25 cellular contexts compared by ENCODE assay signal in genomic region chr11:124812876-124813275, GRCh38. TPM values are rescaled to one million over a fixed set of nuclear protein-coding genes. Genes with fewer than 3 reads are reported as not detected.
DNase-seq lines count a peak whose midpoint lies in the region; ATAC-seq, FAIRE-seq and TF ChIP-seq lines count a peak whose summit lies in the region.
"Had no signal": no experiment of that assay in that cellular context is flagged by ENCODE, and none has a peak within 500 bp of the region (broad histone marks: within the 10 kb centered on the region; RNA-seq: fewer than 3 reads in every experiment).

No MANE protein-coding gene starts in this region.

- H3K27ac ChIP-seq in KMS-11 (no peak overlapping the region; the same call in 1 of the 2 replicates), SK-N-SH (ENCODE audit: low read depth in 2 of 2, low read length in 1 of 2) (no peak overlapping the region), osteoblast (ENCODE audit: low read depth, low read length) (no peak overlapping the region)
- H3K27ac ChIP-seq: C4-2B, epithelial cell of prostate, psoas muscle, skin epidermis had no signal

- no peak for TF ChIP-seq RAD21 in SK-N-SH (IDR thresholded peaks at IDR 0.05; ENCODE audit: low read length)

- peaks cover 2% of the 10 kb centered on the region for H3K4me1 Mint-ChIP-seq in activated CD4-positive, alpha-beta T cell treated with anti-CD3 and anti-CD28 coated beads for 36 hours
- H3K4me1 Mint-ChIP-seq in activated CD4-positive, alpha-beta T cell treated with anti-CD3 and anti-CD28 coated beads, Interleukin-2, amount 10 ng/mL, durations not matched to agents 24 days and 14 days = no peaks in the 10 kb centered on the region
- H3K4me1 Mint-ChIP-seq: central memory CD8-positive, alpha-beta T cell; immature natural killer cell; T-cell had no signal

- H4K20me1 ChIP-seq in KMS-11 (ENCODE audit: insufficient read depth) (no peaks in the 10 kb centered on the region), SK-N-SH (ENCODE audit: insufficient read depth) (no peaks in the 10 kb centered on the region), osteoblast (ENCODE audit: insufficient read depth, low read length) (no peaks in the 10 kb centered on the region)

- H2AFZ ChIP-seq in KMS-11 (ENCODE audit: low read depth) = no peak overlapping the region
- peak overlapping the region; percentile 60; the same call in 1 of the 2 replicates for H2AFZ ChIP-seq in SK-N-SH (ENCODE audit: low read depth)
- no peak overlapping the region for H2AFZ ChIP-seq in osteoblast (ENCODE audit: low read length)

- H3K27ac Mint-ChIP-seq in activated CD4-positive, alpha-beta T cell treated with anti-CD3 and anti-CD28 coated beads for 36 hours = no peak overlapping the region
- no peak overlapping the region for H3K27ac Mint-ChIP-seq in activated CD4-positive, alpha-beta T cell treated with anti-CD3 and anti-CD28 coated beads, Interleukin-2, amount 10 ng/mL, durations not matched to agents 24 days and 14 days
- H3K27ac Mint-ChIP-seq: activated naive CD4-positive, alpha-beta T cell treated with anti-CD3 and anti-CD28 coated beads, Interleukin-2, amount 50 U/mL, for 72 hours; immature natural killer cell; stimulated activated effector memory CD8-positive, alpha-beta T cell treated with anti-CD3 and anti-CD28 coated beads, Interleukin-12 subunit alpha, Interleukin-12 subunit beta, amount 100 ng/mL, for 72 hours; T-cell had no signal

- POLR2A ChIA-PET in activated CD4-positive, alpha-beta T cell treated with anti-CD3 and anti-CD28 coated beads for 36 hours (lab: Charles Lee) = interaction anchor here (0.6 kb wide), 1 partner anchor 40 kb away, joined by 3 read pairs; no protein-coding TSS in a partner anchor
- POLR2A ChIA-PET in SK-N-SH (lab: Yijun Ruan, JAX) = interaction anchor here (0.8 kb wide), 1 partner anchor 674 kb away, joined by 3 read pairs; no protein-coding TSS in a partner anchor

- H3K9me3 Mint-ChIP-seq in activated CD4-positive, alpha-beta T cell treated with anti-CD3 and anti-CD28 coated beads for 36 hours (ENCODE audit: low read depth) = no peaks in the 10 kb centered on the region
- no peaks in the 10 kb centered on the region for H3K9me3 Mint-ChIP-seq in activated CD4-positive, alpha-beta T cell treated with anti-CD3 and anti-CD28 coated beads, Interleukin-2, amount 10 ng/mL, durations not matched to agents 24 days and 14 days
- H3K9me3 Mint-ChIP-seq: activated naive CD4-positive, alpha-beta T cell treated with anti-CD3 and anti-CD28 coated beads, Interleukin-2, amount 50 U/mL, for 72 hours; central memory CD8-positive, alpha-beta T cell; immature natural killer cell; stimulated activated effector memory CD8-positive, alpha-beta T cell treated with anti-CD3 and anti-CD28 coated beads, Interleukin-12 subunit alpha, Interleukin-12 subunit beta, amount 100 ng/mL, for 72 hours; T-cell had no signal

- no peaks in the 10 kb centered on the region for H3K36me3 ChIP-seq in KMS-11 (ENCODE audit: insufficient read depth)
- no peaks in the 10 kb centered on the region for H3K36me3 ChIP-seq in SK-N-SH (replicated peaks in 1 of 2; ENCODE audit: control insufficient read depth in 1 of 2, insufficient read depth in 2 of 2, low read length in 1 of 2)
- no peaks in the 10 kb centered on the region for H3K36me3 ChIP-seq in osteoblast (ENCODE audit: insufficient read depth, low read length)
- no peaks in the 10 kb centered on the region for H3K36me3 ChIP-seq in HAP-1 (replicated peaks)

- peaks cover 13% of the 10 kb centered on the region for H3K4me1 ChIP-seq in KMS-11 (ENCODE audit: low read depth, poor library complexity, severe bottlenecking)
- H3K4me1 ChIP-seq in SK-N-SH (ENCODE audit: control insufficient read depth in 1 of 2, insufficient read depth in 2 of 2, low read depth in 1 of 2, low read length in 1 of 2) = no peaks in the 10 kb centered on the region
- H3K4me1 ChIP-seq in osteoblast (ENCODE audit: insufficient read depth, low read length) = peaks cover 3% of the 10 kb centered on the region
- H3K4me1 ChIP-seq in HAP-1 = peaks cover 11% of the 10 kb centered on the region
- H3K4me1 ChIP-seq: psoas muscle had no signal

- TF ChIP-seq EP300 in SK-N-SH (IDR thresholded peaks at IDR 0.05; ENCODE audit: borderline replicate concordance in 1 of 2, low read depth in 1 of 2, low read length in 1 of 2) = no peak

- no peak for FAIRE-seq in D721Med (lab: Jason Lieb, UNC)
- FAIRE-seq: TTC549, urothelium cell line had no signal

- H3K36me3 Mint-ChIP-seq in activated CD4-positive, alpha-beta T cell treated with anti-CD3 and anti-CD28 coated beads for 36 hours (ENCODE audit: low read depth) = no peaks in the 10 kb centered on the region
- no peaks in the 10 kb centered on the region for H3K36me3 Mint-ChIP-seq in activated CD4-positive, alpha-beta T cell treated with anti-CD3 and anti-CD28 coated beads, Interleukin-2, amount 10 ng/mL, durations not matched to agents 24 days and 14 days (ENCODE audit: low read depth)
- H3K36me3 Mint-ChIP-seq: stimulated activated effector memory CD8-positive, alpha-beta T cell treated with anti-CD3 and anti-CD28 coated beads, Interleukin-12 subunit alpha, Interleukin-12 subunit beta, amount 100 ng/mL, for 72 hours had no signal

- intact Hi-C loops in activated CD4-positive, alpha-beta T cell treated with anti-CD3 and anti-CD28 coated beads for 36 hours (cut with DNase I, micrococcal nuclease) = no loop called here
- intact Hi-C loops in activated CD4-positive, alpha-beta T cell treated with anti-CD3 and anti-CD28 coated beads, Interleukin-2, amount 10 ng/mL, durations not matched to agents 24 days and 14 days (cut with micrococcal nuclease) = no loop called here

- WGBS in SK-N-SH (ENCODE audit: low lambda C conversion rate) = 8% methylated on average over 1 of the region's 1 CpG

- DNase-seq in activated CD4-positive, alpha-beta T cell treated with anti-CD3 and anti-CD28 coated beads for 36 hours = no peak
- DNase-seq in activated CD4-positive, alpha-beta T cell treated with anti-CD3 and anti-CD28 coated beads, Interleukin-2, amount 10 ng/mL, durations not matched to agents 24 days and 14 days = no peak
- DNase-seq in SK-N-SH = no peak
- peak; percentile 70 for DNase-seq in osteoblast (ENCODE audit: insufficient read length, low spot score, missing footprints)
- DNase-seq in D721Med (ENCODE audit: insufficient read length, low spot score) = no peak
- no peak for DNase-seq in HAP-1 (ENCODE audit: low spot score in 2 of 2)
- DNase-seq: activated CD4-positive, alpha-beta T cell treated with anti-CD3 and anti-CD28 coated beads for 48 hours; Calu3; immature natural killer cell; left ventricle myocardium superior; NCI-H2081 treated with DMSO at 0.1 percent for 48 hours; psoas muscle; Right ventricle myocardium superior; stimulated activated CD4-positive, alpha-beta T cell treated with anti-CD3 and anti-CD28 coated beads, Interleukin-1b, Interleukin-23, amount 100 ng/mL, for 48 hours; T-cell had no signal

- in situ Hi-C loops in HAP-1 (cut with MboI; ENCODE audit: low sequenced_read_pairs) = no loop called here

- no peaks in the 10 kb centered on the region for H3K9me2 ChIP-seq in SK-N-SH

- ATAC-seq in activated CD4-positive, alpha-beta T cell treated with anti-CD3 and anti-CD28 coated beads for 36 hours = peak; percentile 30
- no peak for ATAC-seq in HG02970 (IDR thresholded peaks at IDR 0.05; ENCODE audit: low FRiP score, unreplicated experiment)
- ATAC-seq: left ventricle myocardium superior; psoas muscle; stimulated activated effector memory CD8-positive, alpha-beta T cell treated with anti-CD3 and anti-CD28 coated beads, Interleukin-12 subunit alpha, Interleukin-12 subunit beta, amount 100 ng/mL, for 72 hours; T-cell had no signal

- peaks cover 15% of the 10 kb centered on the region for H3F3A ChIP-seq in SK-N-SH (replicated peaks; ENCODE audit: insufficient read depth)

- H3K27me3 Mint-ChIP-seq in activated CD4-positive, alpha-beta T cell treated with anti-CD3 and anti-CD28 coated beads for 36 hours = peaks cover 28% of the 10 kb centered on the region
- peaks cover 46% of the 10 kb centered on the region for H3K27me3 Mint-ChIP-seq in activated CD4-positive, alpha-beta T cell treated with anti-CD3 and anti-CD28 coated beads, Interleukin-2, amount 10 ng/mL, durations not matched to agents 24 days and 14 days

- H3K4me3 ChIP-seq in KMS-11 (IDR thresholded peaks at IDR 0.05; ENCODE audit: insufficient read depth, low read depth, low read length) (no peak overlapping the region), SK-N-SH (ENCODE audit: low read depth in 2 of 2, low read length in 1 of 2) (no peak overlapping the region), osteoblast (ENCODE audit: insufficient read depth, low read length) (no peak overlapping the region), HAP-1 (no peak overlapping the region)
- H3K4me3 ChIP-seq: psoas muscle, skin epidermis had no signal

- no peak for TF ChIP-seq CTCF in KMS-11 (conservative IDR thresholded peaks at IDR 0.05; ENCODE audit: low read depth, low read length)
- TF ChIP-seq CTCF in SK-N-SH (IDR thresholded peaks at IDR 0.05) = no peak
- no peak for TF ChIP-seq CTCF in osteoblast (IDR thresholded peaks at IDR 0.05; ENCODE audit: extremely low read depth, low read depth, low read length)
- no peak for TF ChIP-seq CTCF in D721Med (IDR thresholded peaks at IDR 0.05; ENCODE audit: insufficient read depth, missing control alignments)

- peak overlapping the region; percentile 15; the same call in 1 of the 2 replicates for H3K4me2 ChIP-seq in KMS-11
- H3K4me2 ChIP-seq in SK-N-SH = peak overlapping the region; percentile 29; the same call in 1 of the 2 replicates
- peak overlapping the region; percentile 4 for H3K4me2 ChIP-seq in osteoblast (ENCODE audit: insufficient read depth, low read length)

- no peak overlapping the region for H3K9ac ChIP-seq in KMS-11
- no peak overlapping the region for H3K9ac ChIP-seq in SK-N-SH

- no peaks in the 10 kb centered on the region for H3K9me3 ChIP-seq in SK-N-SH
- H3K9me3 ChIP-seq in osteoblast (ENCODE audit: low read depth, low read length) = no peaks in the 10 kb centered on the region
- H3K9me3 ChIP-seq in HAP-1 = no peaks in the 10 kb centered on the region
- H3K9me3 ChIP-seq: psoas muscle had no signal

- no peaks in the 10 kb centered on the region for H3K79me2 ChIP-seq in KMS-11 (ENCODE audit: insufficient read depth, low read depth)
- no peaks in the 10 kb centered on the region for H3K79me2 ChIP-seq in SK-N-SH (ENCODE audit: insufficient read depth)
- H3K79me2 ChIP-seq in osteoblast (ENCODE audit: insufficient read depth, low read length) = no peaks in the 10 kb centered on the region

- H3K4me3 Mint-ChIP-seq in activated CD4-positive, alpha-beta T cell treated with anti-CD3 and anti-CD28 coated beads for 36 hours = no peak overlapping the region
- no peak overlapping the region for H3K4me3 Mint-ChIP-seq in activated CD4-positive, alpha-beta T cell treated with anti-CD3 and anti-CD28 coated beads, Interleukin-2, amount 10 ng/mL, durations not matched to agents 24 days and 14 days
- H3K4me3 Mint-ChIP-seq: central memory CD8-positive, alpha-beta T cell; immature natural killer cell; stimulated activated effector memory CD8-positive, alpha-beta T cell treated with anti-CD3 and anti-CD28 coated beads, Interleukin-12 subunit alpha, Interleukin-12 subunit beta, amount 100 ng/mL, for 72 hours; T-cell had no signal

- no peaks in the 10 kb centered on the region for H3K27me3 ChIP-seq in KMS-11 (ENCODE audit: insufficient read depth, low read depth)
- no peaks in the 10 kb centered on the region; the same call in 1 of the 2 replicates for H3K27me3 ChIP-seq in SK-N-SH (ENCODE audit: insufficient read depth)
- H3K27me3 ChIP-seq in osteoblast (ENCODE audit: insufficient read depth, low read length) = peaks cover 6% of the 10 kb centered on the region
- H3K27me3 ChIP-seq in HAP-1 (ENCODE audit: low read depth) = no peaks in the 10 kb centered on the region

- CTCF ChIA-PET in activated CD4-positive, alpha-beta T cell treated with anti-CD3 and anti-CD28 coated beads for 36 hours (lab: Charles Lee) = interaction anchor here (1.3 to 2.4 kb wide), 5 partner anchors 8 to 143 kb away, joined by 3 to 8 read pairs (median 5); no protein-coding TSS in a partner anchor
- CTCF ChIA-PET in SK-N-SH (lab: Yijun Ruan, JAX) = interaction anchor here (0.8 to 2.8 kb wide), 6 partner anchors 11 to 54 kb away, joined by 3 to 11 read pairs (median 8); partner anchors contain the start of genes ESAM, MSANTD2 and ROBO3

RNA-seq across cellular contexts. Expression of gene MSANTD2, which starts 12.7 kb away (rescaled TPM):
- total RNA-seq in activated CD4-positive, alpha-beta T cell treated with anti-CD3 and anti-CD28 coated beads for 36 hours = 1 to 10 TPM; 6.9 to 8.6 TPM
- total RNA-seq in activated CD4-positive, alpha-beta T cell treated with anti-CD3 and anti-CD28 coated beads, Interleukin-2, amount 10 ng/mL, durations not matched to agents 24 days and 14 days = 10.6 TPM in 2 replicates
- 6.4 and 8.5 TPM in 2 replicates for polyA plus RNA-seq in SK-N-SH (2012; rRNA removed)
- polyA plus RNA-seq in SK-N-SH (2012; cell fraction: cytosol; rRNA removed) = 5.6 and 5.8 TPM in 2 replicates
- polyA plus RNA-seq in SK-N-SH (2012; cell fraction: nucleus; rRNA removed) = 27.2 and 31.2 TPM in 2 replicates
- total RNA-seq in osteoblast = 10.6 and 10.9 TPM in 2 replicates

RNA-seq across cellular contexts. Expression of gene ESAM, which starts 50.8 kb away (rescaled TPM):
- under 1 TPM; 0.39 to 0.53 TPM for total RNA-seq in activated CD4-positive, alpha-beta T cell treated with anti-CD3 and anti-CD28 coated beads for 36 hours
- total RNA-seq in activated CD4-positive, alpha-beta T cell treated with anti-CD3 and anti-CD28 coated beads, Interleukin-2, amount 10 ng/mL, durations not matched to agents 24 days and 14 days = 0.24 TPM in 1 of 2 replicates, not detected in the other
- 1.3 and 1.4 TPM in 2 replicates for polyA plus RNA-seq in SK-N-SH (2012; rRNA removed)
- polyA plus RNA-seq in SK-N-SH (2012; cell fraction: cytosol; rRNA removed) = 0.40 and 0.71 TPM in 2 replicates
- 14.9 and 16.5 TPM in 2 replicates for polyA plus RNA-seq in SK-N-SH (2012; cell fraction: nucleus; rRNA removed)
- under 0.01 and 0.29 TPM in 2 replicates for total RNA-seq in osteoblast

RNA-seq across cellular contexts. Expression of gene ROBO3, which starts 52.4 kb away (rescaled TPM):
- 10 to 100 TPM; 21.9 to 26.1 TPM for total RNA-seq in activated CD4-positive, alpha-beta T cell treated with anti-CD3 and anti-CD28 coated beads for 36 hours
- total RNA-seq in activated CD4-positive, alpha-beta T cell treated with anti-CD3 and anti-CD28 coated beads, Interleukin-2, amount 10 ng/mL, durations not matched to agents 24 days and 14 days = 6.5 and 7.7 TPM in 2 replicates
- 59.8 and 61.2 TPM in 2 replicates for polyA plus RNA-seq in SK-N-SH (2012; rRNA removed)
- 14.5 and 21.9 TPM in 2 replicates for polyA plus RNA-seq in SK-N-SH (2012; cell fraction: cytosol; rRNA removed)
- 309 and 336 TPM in 2 replicates for polyA plus RNA-seq in SK-N-SH (2012; cell fraction: nucleus; rRNA removed)
- 12.7 and 18.1 TPM in 2 replicates for total RNA-seq in osteoblast
